In the genomic region with DNA sequence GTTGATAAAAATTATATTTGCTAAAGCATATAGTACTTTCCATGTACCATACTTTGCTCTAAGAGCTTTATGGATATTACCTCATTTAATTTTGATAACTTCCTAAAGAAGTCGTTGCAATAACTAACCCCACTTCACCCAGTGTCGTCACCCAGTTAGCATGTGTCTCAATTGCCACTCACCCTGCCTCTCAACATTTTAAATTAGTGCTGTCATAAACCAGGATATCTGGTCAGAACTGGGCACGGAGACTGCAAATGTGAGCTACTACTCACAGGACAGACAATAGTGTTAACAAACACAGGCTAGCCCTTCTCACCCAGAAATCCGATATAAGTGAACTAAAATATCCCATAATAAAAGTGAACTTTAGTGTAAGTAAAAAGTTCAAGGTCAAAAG, we compare ENCODE assay signal across 1 cellular context.
TF ChIP-seq lines count a peak whose summit lies in the region.

No MANE protein-coding gene starts in this region.

TF ChIP-seq in WTC11, 78 proteins besides CTCF, POLR2A, EP300 and RAD21 (continued from another document):
- no peak for TF ChIP-seq E2F5 (CRISPR knock-in tag; IDR thresholded peaks at IDR 0.05)
- TF ChIP-seq, protein P1, sequence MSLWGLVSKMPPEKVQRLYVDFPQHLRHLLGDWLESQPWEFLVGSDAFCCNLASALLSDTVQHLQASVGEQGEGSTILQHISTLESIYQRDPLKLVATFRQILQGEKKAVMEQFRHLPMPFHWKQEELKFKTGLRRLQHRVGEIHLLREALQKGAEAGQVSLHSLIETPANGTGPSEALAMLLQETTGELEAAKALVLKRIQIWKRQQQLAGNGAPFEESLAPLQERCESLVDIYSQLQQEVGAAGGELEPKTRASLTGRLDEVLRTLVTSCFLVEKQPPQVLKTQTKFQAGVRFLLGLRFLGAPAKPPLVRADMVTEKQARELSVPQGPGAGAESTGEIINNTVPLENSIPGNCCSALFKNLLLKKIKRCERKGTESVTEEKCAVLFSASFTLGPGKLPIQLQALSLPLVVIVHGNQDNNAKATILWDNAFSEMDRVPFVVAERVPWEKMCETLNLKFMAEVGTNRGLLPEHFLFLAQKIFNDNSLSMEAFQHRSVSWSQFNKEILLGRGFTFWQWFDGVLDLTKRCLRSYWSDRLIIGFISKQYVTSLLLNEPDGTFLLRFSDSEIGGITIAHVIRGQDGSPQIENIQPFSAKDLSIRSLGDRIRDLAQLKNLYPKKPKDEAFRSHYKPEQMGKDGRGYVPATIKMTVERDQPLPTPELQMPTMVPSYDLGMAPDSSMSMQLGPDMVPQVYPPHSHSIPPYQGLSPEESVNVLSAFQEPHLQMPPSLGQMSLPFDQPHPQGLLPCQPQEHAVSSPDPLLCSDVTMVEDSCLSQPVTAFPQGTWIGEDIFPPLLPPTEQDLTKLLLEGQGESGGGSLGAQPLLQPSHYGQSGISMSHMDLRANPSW (CRISPR knock-in tag; conservative IDR thresholded peaks at IDR 0.05; ENCODE audit: low read depth): no peak
- TF ChIP-seq ZNF671 (CRISPR knock-in tag; IDR thresholded peaks at IDR 0.05): no peak
- TF ChIP-seq OVOL2 (CRISPR knock-in tag; IDR thresholded peaks at IDR 0.05; ENCODE audit: borderline replicate concordance): no peak
- TF ChIP-seq IRF1 (CRISPR knock-in tag; IDR thresholded peaks at IDR 0.05): no peak
